Comparison of ENCODE assay signal across 11 cellular contexts in genomic region chr5:61575103-61575502, GRCh38.
DNase-seq lines count a peak whose midpoint lies in the region; ATAC-seq, FAIRE-seq and TF ChIP-seq lines count a peak whose summit lies in the region.
"Had no signal": no experiment of that assay in that cellular context is flagged by ENCODE, and none has a peak within 500 bp of the region (broad histone marks: within the 10 kb centered on the region; RNA-seq: fewer than 3 reads in every experiment).

No MANE protein-coding gene starts in this region.

- no peak for TF ChIP-seq CTCF in heart left ventricle (IDR thresholded peaks at IDR 0.05)
- TF ChIP-seq CTCF in SK-N-SH (IDR thresholded peaks at IDR 0.05): no peak
- no peak for TF ChIP-seq CTCF in fibroblast of villous mesenchyme (IDR thresholded peaks at IDR 0.05; ENCODE audit: insufficient read depth, low read depth, low read length)

- no peak for FAIRE-seq in urothelium cell line (lab: Jason Lieb, UNC)

- no peaks in the 10 kb centered on the region for H3K36me3 ChIP-seq in heart left ventricle
- no peaks in the 10 kb centered on the region for H3K36me3 ChIP-seq in SK-N-SH (replicated peaks in 1 of 2; ENCODE audit: control insufficient read depth in 1 of 2, insufficient read depth in 2 of 2, low read length in 1 of 2)

- H3K27ac ChIP-seq in heart left ventricle (no peak overlapping the region), SK-N-SH (ENCODE audit: low read depth in 2 of 2, low read length in 1 of 2) (peak overlapping the region in 1 of 2 experiments; percentile 83; a peak in 2 of 4 replicates)

- no peak overlapping the region for H3K4me3 ChIP-seq in heart left ventricle
- no peak overlapping the region for H3K4me3 ChIP-seq in SK-N-SH (ENCODE audit: low read depth in 2 of 2, low read length in 1 of 2)
- H3K4me3 ChIP-seq in fibroblast of villous mesenchyme (ENCODE audit: low read depth, low read length): no peak overlapping the region

- POLR2A ChIA-PET in SK-N-SH (lab: Yijun Ruan, JAX): no interaction called here

- peak in 3 of 4 donors; percentile 22 to 53 (median 24) for ATAC-seq in heart left ventricle
- no peak for ATAC-seq in Right ventricle myocardium inferior
- ATAC-seq in stimulated activated naive CD8-positive, alpha-beta T cell treated with anti-CD3 and anti-CD28 coated beads, Interleukin-15, Interleukin-2, amounts not matched to agents 100 U/mL and 50 U/mL, for 24 hours: no peak

- H3K4me2 ChIP-seq in SK-N-SH: no peak overlapping the region

- no peaks in the 10 kb centered on the region for H3F3A ChIP-seq in SK-N-SH (replicated peaks; ENCODE audit: insufficient read depth)

- H3K79me2 ChIP-seq in SK-N-SH (ENCODE audit: insufficient read depth): no peaks in the 10 kb centered on the region

- no peaks in the 10 kb centered on the region for H4K20me1 ChIP-seq in SK-N-SH (ENCODE audit: insufficient read depth)

- 67 to 76% (median 71%) methylated on average over 4 of the region's 4 CpGs for WGBS in heart left ventricle, 4 donors
- WGBS in SK-N-SH (ENCODE audit: low lambda C conversion rate): 71% methylated on average over 4 of the region's 4 CpGs

- TF ChIP-seq RAD21 in SK-N-SH (IDR thresholded peaks at IDR 0.05; ENCODE audit: low read length): no peak

- H3K9me3 ChIP-seq in heart left ventricle (no peaks in the 10 kb centered on the region), SK-N-SH (no peaks in the 10 kb centered on the region)

- peak overlapping the region; percentile 74; the same call in 1 of the 2 replicates for H2AFZ ChIP-seq in SK-N-SH (ENCODE audit: low read depth)

- DNase-seq in heart left ventricle (no peak), Right ventricle myocardium inferior (ENCODE audit: missing footprints) (no peak), SK-N-SH (peak; percentile 72), fibroblast of villous mesenchyme (ENCODE audit: low read depth) (peak; percentile 87), urothelium cell line (ENCODE audit: low spot score) (peak; percentile 59), ureter (ENCODE audit: low spot score) (no peak)
- no peak for DNase-seq in stimulated activated naive CD8-positive, alpha-beta T cell treated with anti-CD3 and anti-CD28 coated beads, Interleukin-15, Interleukin-2, amounts not matched to agents 100 U/mL and 50 U/mL, for 24 hours
- no peak for DNase-seq in activated effector memory CD4-positive, alpha-beta T cell treated with Interleukin-2 at 50 U/mL for 16 hours
- DNase-seq: CD4-positive, CD25-positive, alpha-beta regulatory T cell; glutamatergic neuron; NCI-H1092 treated with DMSO at 0.1 percent for 48 hours had no signal

- no peaks in the 10 kb centered on the region for H3K9me2 ChIP-seq in SK-N-SH

- TF ChIP-seq EP300 in SK-N-SH (IDR thresholded peaks at IDR 0.05; ENCODE audit: borderline replicate concordance in 1 of 2, low read depth in 1 of 2, low read length in 1 of 2): peak in 1 of 2 experiments; percentile 45; a peak in 2 of 4 replicates

- intact Hi-C loops in heart left ventricle (cut with DNase I) (no loop called here), Right ventricle myocardium inferior (cut with DNase I) (no loop called here)

- CTCF ChIA-PET in SK-N-SH (lab: Yijun Ruan, JAX): no interaction called here

- no peak for TF ChIP-seq POLR2A in heart left ventricle (IDR thresholded peaks at IDR 0.05)

- no peak overlapping the region for H3K9ac ChIP-seq in SK-N-SH

- H3K4me1 ChIP-seq in heart left ventricle (peaks cover 0 to 6% (median 0%) of the 10 kb centered on the region in 12 donors), SK-N-SH (ENCODE audit: control insufficient read depth in 1 of 2, insufficient read depth in 2 of 2, low read depth in 1 of 2, low read length in 1 of 2) (peaks cover 7 to 14% of the 10 kb centered on the region in 2 experiments; a peak in 2 of 4 replicates)

- no peaks in the 10 kb centered on the region for H3K27me3 ChIP-seq in heart left ventricle
- no peaks in the 10 kb centered on the region for H3K27me3 ChIP-seq in SK-N-SH (ENCODE audit: insufficient read depth)

TF ChIP-seq in SK-N-SH, 30 proteins besides CTCF, POLR2A, EP300 and RAD21 (continues in another document):
- TF ChIP-seq ELF1 (IDR thresholded peaks at IDR 0.05) (peak; percentile 57; the same call in 1 of the 2 replicates), YY1 (IDR thresholded peaks at IDR 0.05; ENCODE audit: low read depth) (no peak), FOXM1 (IDR thresholded peaks at IDR 0.05; ENCODE audit: low read depth) (no peak), JUND (IDR thresholded peaks at IDR 0.05) (no peak), FOXJ3 (CRISPR knock-in tag; IDR thresholded peaks at IDR 0.05) (no peak), PBX3 (IDR thresholded peaks at IDR 0.05) (no peak), USF1 (IDR thresholded peaks at IDR 0.05; ENCODE audit: borderline replicate concordance, low read depth) (peak; percentile 65; the same call in 1 of the 2 replicates), NRF1 (IDR thresholded peaks at IDR 0.05; ENCODE audit: low read depth, low read length) (no peak), MXI1 (IDR thresholded peaks at IDR 0.05; ENCODE audit: low read depth, low read length) (peak; percentile 91), GATA2 (CRISPR knock-in tag; IDR thresholded peaks at IDR 0.05) (no peak), IRF3 (IDR thresholded peaks at IDR 0.05; ENCODE audit: low read depth, low read length) (no peak), USF2 (IDR thresholded peaks at IDR 0.05; ENCODE audit: borderline replicate concordance, low read depth, low read length) (no peak), NFIC (IDR thresholded peaks at IDR 0.05; ENCODE audit: borderline replicate concordance) (no peak), SMC3 (IDR thresholded peaks at IDR 0.05; ENCODE audit: low read depth, low read length) (no peak), SIN3A (IDR thresholded peaks at IDR 0.05; ENCODE audit: borderline replicate concordance, low read depth, low read length) (no peak), FOSL2 (IDR thresholded peaks at IDR 0.05; ENCODE audit: borderline replicate concordance, low read depth) (no peak), CHD2 (IDR thresholded peaks at IDR 0.05; ENCODE audit: low read length, partially characterized antibody) (peak; percentile 16), MAX (IDR thresholded peaks at IDR 0.05; ENCODE audit: low read depth) (peak; percentile 89), ZBTB33 (IDR thresholded peaks at IDR 0.05; ENCODE audit: borderline replicate concordance, low read depth) (no peak), TEAD4 (IDR thresholded peaks at IDR 0.05; ENCODE audit: borderline replicate concordance, insufficient read depth) (0 out of 2 replicates have a peak, but pooled peaks have one; percentile 22), EZH2phosphoT487 (IDR thresholded peaks at IDR 0.05; ENCODE audit: borderline replicate concordance, low read depth) (no peak), TAF1 (IDR thresholded peaks at IDR 0.05; ENCODE audit: borderline replicate concordance, low read depth, low read length) (peak; percentile 18; the same call in 1 of the 2 replicates)

Comparison
In these comparisons a context has a peak if more than half of its experiments do, and no peak if none do; other contexts are left out.
1. ATAC-seq: peak in heart left ventricle (3 of 4); none in Right ventricle myocardium inferior (single experiment) and stimulated activated naive CD8-positive, alpha-beta T cell treated with anti-CD3 and anti-CD28 coated beads, Interleukin-15, Interleukin-2, amounts not matched to agents 100 U/mL and 50 U/mL, for 24 hours (single experiment).
2. DNase-seq: peak in SK-N-SH (single experiment), fibroblast of villous mesenchyme (single experiment) and urothelium cell line (single experiment); none in heart left ventricle (0 of 5), Right ventricle myocardium inferior (single experiment), stimulated activated naive CD8-positive, alpha-beta T cell treated with anti-CD3 and anti-CD28 coated beads, Interleukin-15, Interleukin-2, amounts not matched to agents 100 U/mL and 50 U/mL, for 24 hours (single experiment), activated effector memory CD4-positive, alpha-beta T cell treated with Interleukin-2 at 50 U/mL for 16 hours (single experiment) and ureter (single experiment).